Comparison of ENCODE assay signal across 22 cellular contexts in the genomic region with DNA sequence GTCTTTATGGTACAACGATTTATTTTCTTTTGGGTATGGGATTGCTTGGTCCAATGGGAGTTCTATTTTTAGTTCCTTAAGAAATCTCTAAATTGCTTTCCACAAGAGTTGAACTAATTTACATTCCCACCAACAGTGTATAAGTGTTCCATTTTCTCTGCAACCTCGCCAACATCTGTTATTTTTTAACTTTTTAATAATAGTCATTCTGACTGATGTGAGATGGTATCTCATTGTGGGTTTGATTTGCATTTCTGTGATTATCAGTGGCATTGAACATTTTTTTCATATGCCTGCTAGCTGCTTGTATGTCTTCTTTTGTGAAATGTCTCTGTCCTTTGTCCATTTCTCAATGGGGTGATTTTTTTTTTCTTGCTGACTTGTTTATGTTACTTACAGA. TPM values are rescaled to one million over a fixed set of nuclear protein-coding genes. Genes with fewer than 3 reads are reported as not detected.
"Had no signal": no experiment of that assay in that cellular context is flagged by ENCODE, and none has a peak within 500 bp of the region (broad histone marks: within the 10 kb centered on the region; RNA-seq: fewer than 3 reads in every experiment).

No MANE protein-coding gene starts in this region.

- H3K9me3 ChIP-seq: neutrophil, psoas muscle, right lobe of liver, uterus had no signal

- H3K4me3 Mint-ChIP-seq: naive B cell; natural killer cell; nephron progenitor cell; neural progenitor cell; stimulated activated memory B cell treated with anti-CD40 and anti-IgM and Interleukin-4, amounts not matched to agents 10 μg/mL and 1 μg/mL and 100 μg/mL, for 72 hours; stimulated activated naive CD8-positive, alpha-beta T cell treated with anti-CD3 and anti-CD28 coated beads, Interleukin-15, amount 100 ng/mL, for 72 hours; type B pancreatic cell had no signal

- ATAC-seq: natural killer cell; psoas muscle; right lobe of liver; stimulated activated memory B cell treated with anti-CD40 and anti-IgM and Interleukin-4, amounts not matched to agents 10 μg/mL and 1 μg/mL and 100 μg/mL, for 72 hours; stimulated activated naive CD8-positive, alpha-beta T cell treated with anti-CD3 and anti-CD28 coated beads, Interleukin-15, amount 100 ng/mL, for 72 hours had no signal

- H3K27ac Mint-ChIP-seq: natural killer cell; nephron progenitor cell; neural progenitor cell; stimulated activated memory B cell treated with anti-CD40 and anti-IgM and Interleukin-4, amounts not matched to agents 10 μg/mL and 1 μg/mL and 100 μg/mL, for 72 hours; stimulated activated naive CD8-positive, alpha-beta T cell treated with anti-CD3 and anti-CD28 coated beads, Interleukin-15, amount 100 ng/mL, for 72 hours; type B pancreatic cell had no signal

- DNase-seq: hippocampal formation; left ventricle myocardium inferior; naive B cell; natural killer cell; nephron progenitor cell; occipital lobe; psoas muscle; right lobe of liver; stimulated activated CD4-positive, alpha-beta T cell treated with anti-CD3 and anti-CD28 coated beads, Interleukin-1b, Interleukin-23, amount 100 ng/mL, for 48 hours; stimulated activated CD4-positive, alpha-beta T cell treated with anti-CD3 and anti-CD28 coated beads, Interleukin-2, amount 100 ng/mL, for 48 hours; stimulated activated CD4-positive, alpha-beta T cell treated with anti-CD3 and anti-CD28 coated beads, Interleukin-4, amount 100 ng/mL, for 4 hours; stimulated activated CD8-positive, alpha-beta memory T cell treated with anti-CD3 and anti-CD28 coated beads, Interleukin-4, amount 100 ng/mL, for 48 hours; stimulated activated naive CD4-positive, alpha-beta T cell treated with Interleukin-2 at 50 U/mL for 16 hours; stimulated activated naive CD8-positive, alpha-beta T cell treated with anti-CD3 and anti-CD28 coated beads, Interleukin-15, amount 100 ng/mL, for 72 hours; substantia nigra; uterus had no signal

- H3K4me1 Mint-ChIP-seq: naive B cell; natural killer cell; nephron progenitor cell; neural progenitor cell; stimulated activated memory B cell treated with anti-CD40 and anti-IgM and Interleukin-4, amounts not matched to agents 10 μg/mL and 1 μg/mL and 100 μg/mL, for 72 hours; stimulated activated naive CD8-positive, alpha-beta T cell treated with anti-CD3 and anti-CD28 coated beads, Interleukin-15, amount 100 ng/mL, for 72 hours had no signal

- H3K36me3 Mint-ChIP-seq: naive B cell; natural killer cell; neural progenitor cell; stimulated activated memory B cell treated with anti-CD40 and anti-IgM and Interleukin-4, amounts not matched to agents 10 μg/mL and 1 μg/mL and 100 μg/mL, for 72 hours; type B pancreatic cell had no signal

- H3K9me3 Mint-ChIP-seq: natural killer cell, type B pancreatic cell had no signal

- FAIRE-seq: keratinocyte had no signal

- H3K27me3 Mint-ChIP-seq: type B pancreatic cell had no signal

RNA-seq across cellular contexts. Expression of a gene that starts 42.8 kb away (rescaled TPM):
- total RNA-seq: mononuclear cell, natural killer cell had no signal
